In genomic region chr5:165361143-165361542, GRCh38 we compare ENCODE assay signal across 26 cellular contexts.
"Had no signal": no experiment of that assay in that cellular context is flagged by ENCODE, and none has a peak within 500 bp of the region (broad histone marks: within the 10 kb centered on the region; RNA-seq: fewer than 3 reads in every experiment).

No MANE protein-coding gene starts in this region.

- H3K27me3 Mint-ChIP-seq: activated B cell treated with CpG ODN at 0.5 μM for 24 hours; activated CD4-positive, alpha-beta T cell treated with anti-CD3 and anti-CD28 coated beads for 36 hours; activated naive CD8-positive, alpha-beta T cell; naive B cell; stimulated activated memory B cell treated with anti-CD40 and anti-IgM and Interleukin-4, amounts not matched to agents 10 μg/mL and 1 μg/mL and 100 μg/mL, for 72 hours had no signal

- DNase-seq: activated B cell treated with CpG ODN at 0.5 μM for 24 hours; activated CD4-positive, alpha-beta T cell treated with anti-CD3 and anti-CD28 coated beads for 36 hours; activated CD4-positive, alpha-beta T cell treated with anti-CD3 and anti-CD28 coated beads, Interleukin-2, amount 50 U/mL, for 4 hours; activated CD8-positive, alpha-beta memory T cell treated with anti-CD3 and anti-CD28 coated beads, Interleukin-2, amount 50 U/mL, for 48 hours; activated naive CD4-positive, alpha-beta T cell; activated T-cell treated with anti-CD3 and anti-CD28 coated beads, Interleukin-2, amount 50 U/mL, for 4 hours; adrenal gland; central memory CD4-positive, alpha-beta T cell; dermis blood vessel endothelial cell; effector CD8-positive, alpha-beta T cell; erythroblast; foreskin fibroblast; heart right ventricle; kidney glomerular epithelial cell; left lung; naive B cell; occipital lobe; small intestine; uterus had no signal

- H3K4me3 Mint-ChIP-seq: activated B cell treated with CpG ODN at 0.5 μM for 24 hours; activated CD4-positive, alpha-beta T cell treated with anti-CD3 and anti-CD28 coated beads for 36 hours; activated naive CD8-positive, alpha-beta T cell; activated T-cell treated with anti-CD3 and anti-CD28 coated beads, Interleukin-2, amount 50 U/mL, for 4 hours; neural crest cell; stimulated activated memory B cell treated with anti-CD40 and anti-IgM and Interleukin-4, amounts not matched to agents 10 μg/mL and 1 μg/mL and 100 μg/mL, for 72 hours had no signal

- H3K9me3 Mint-ChIP-seq: activated B cell treated with CpG ODN at 0.5 μM for 24 hours; neural crest cell; stimulated activated memory B cell treated with anti-CD40 and anti-IgM and Interleukin-4, amounts not matched to agents 10 μg/mL and 1 μg/mL and 100 μg/mL, for 72 hours had no signal

- H3K36me3 Mint-ChIP-seq: activated naive CD8-positive, alpha-beta T cell; naive B cell; stimulated activated memory B cell treated with anti-CD40 and anti-IgM and Interleukin-4, amounts not matched to agents 10 μg/mL and 1 μg/mL and 100 μg/mL, for 72 hours had no signal

- ATAC-seq: activated CD4-positive, alpha-beta T cell treated with anti-CD3 and anti-CD28 coated beads for 36 hours; activated T-cell treated with anti-CD3 and anti-CD28 coated beads, Interleukin-2, amount 50 U/mL, for 4 hours; heart right ventricle; left lung; sciatic nerve; stimulated activated memory B cell treated with anti-CD40 and anti-IgM and Interleukin-4, amounts not matched to agents 10 μg/mL and 1 μg/mL and 100 μg/mL, for 72 hours had no signal

- H3K4me3 ChIP-seq: adrenal gland, ascending aorta, heart right ventricle, left lung, lung, uterus had no signal

- H3K27ac Mint-ChIP-seq: activated B cell treated with CpG ODN at 0.5 μM for 24 hours; activated CD4-positive, alpha-beta T cell treated with anti-CD3 and anti-CD28 coated beads for 36 hours; activated naive CD8-positive, alpha-beta T cell; activated T-helper 2 cell treated with anti-CD3 and anti-CD28 coated beads, Interferon-gamma antibody, Interleukin-2, Interleukin-4, amounts not matched to agents 10 μg/mL and 5 μg/mL and 100 μg/mL, durations not matched to agents 14 hours and 24 hours and 36 hours; naive B cell; stimulated activated memory B cell treated with anti-CD40 and anti-IgM and Interleukin-4, amounts not matched to agents 10 μg/mL and 1 μg/mL and 100 μg/mL, for 72 hours had no signal

- H3K4me1 ChIP-seq: adrenal gland, ascending aorta, heart right ventricle, left lung, uterus had no signal

- H3K27me3 ChIP-seq: adrenal gland, ascending aorta, heart right ventricle, left lung, uterus had no signal

- H3K27ac ChIP-seq: adrenal gland, ascending aorta, heart right ventricle, left lung, uterus had no signal

- H3K4me1 Mint-ChIP-seq: activated CD4-positive, alpha-beta T cell treated with anti-CD3 and anti-CD28 coated beads for 36 hours; neural crest cell; stimulated activated memory B cell treated with anti-CD40 and anti-IgM and Interleukin-4, amounts not matched to agents 10 μg/mL and 1 μg/mL and 100 μg/mL, for 72 hours had no signal

- H3K36me3 ChIP-seq: adrenal gland, ascending aorta, heart right ventricle, left lung, uterus had no signal

- H3K9me3 ChIP-seq: adrenal gland, ascending aorta, heart right ventricle, left lung, uterus had no signal
